Comparison of ENCODE assay signal across 16 cellular contexts in genomic region chr3:55818485-55818884, GRCh38.
A peak's percentile ranks its signal among the peaks of the same experiment; 100 is the strongest.
DNase-seq lines count a peak whose midpoint lies in the region; ATAC-seq and TF ChIP-seq lines count a peak whose summit lies in the region.
"Had no signal": no experiment of that assay in that cellular context is flagged by ENCODE, and none has a peak within 500 bp of the region (broad histone marks: within the 10 kb centered on the region; RNA-seq: fewer than 3 reads in every experiment).

No MANE protein-coding gene starts in this region.

- H3K27me3 Mint-ChIP-seq in GM23338 (ENCODE audit: insufficient read depth, low read depth, poor library complexity), result peaks cover 2% of the 10 kb centered on the region

- H3K27ac ChIP-seq in GM23338 (ENCODE audit: low read depth), result no peak overlapping the region
- no peak overlapping the region for H3K27ac ChIP-seq in dorsolateral prefrontal cortex
- H3K27ac ChIP-seq in ascending aorta, result no peak overlapping the region
- H3K27ac ChIP-seq: colonic mucosa, heart right ventricle had no signal

- no peaks in the 10 kb centered on the region for H3K9me3 Mint-ChIP-seq in GM23338
- H3K9me3 Mint-ChIP-seq: type B pancreatic cell had no signal

- H3K9me2 ChIP-seq in GM23338 (ENCODE audit: insufficient read depth), result peaks cover 4% of the 10 kb centered on the region; the same call in 1 of the 2 replicates

- no peaks in the 10 kb centered on the region for H3K36me3 ChIP-seq in GM23338 (ENCODE audit: insufficient read depth)
- no peaks in the 10 kb centered on the region for H3K36me3 ChIP-seq in ascending aorta
- H3K36me3 ChIP-seq: colonic mucosa, heart right ventricle had no signal

- no peaks in the 10 kb centered on the region for H3K9me3 ChIP-seq in ascending aorta
- H3K9me3 ChIP-seq: colonic mucosa, heart right ventricle had no signal

- H3F3A ChIP-seq in GM23338 (replicated peaks; ENCODE audit: low read depth), result no peaks in the 10 kb centered on the region

- H3K36me3 Mint-ChIP-seq in GM23338 (ENCODE audit: low read depth), result no peaks in the 10 kb centered on the region
- H3K36me3 Mint-ChIP-seq: type B pancreatic cell had no signal

- no peak overlapping the region for H3K27ac Mint-ChIP-seq in GM23338
- H3K27ac Mint-ChIP-seq: B cell, type B pancreatic cell had no signal

- peak; percentile 30 to 65 for TF ChIP-seq CTCF in GM23338 (conservative IDR thresholded peaks at IDR 0.05; ENCODE audit: low read depth in 2 of 2)
- peak in 52 of 56 donors; percentile 17 to 76 (median 46) for TF ChIP-seq CTCF in dorsolateral prefrontal cortex (IDR thresholded peaks at IDR 0.05 in 54 of 56, conservative IDR thresholded peaks at IDR 0.05 in 2 of 56; ENCODE audit: low read depth in 1 of 56, partially characterized antibody in 56 of 56)
- no peak for TF ChIP-seq CTCF in ascending aorta (IDR thresholded peaks at IDR 0.05)

- no peak overlapping the region for H3K4me2 ChIP-seq in GM23338

- DNase-seq in GM23338 (ENCODE audit: low spot score) (no peak), NCI-H69 (lab: John Stamatoyannopoulos, UW) (peak; percentile 30), dorsolateral prefrontal cortex (peak in 5 of 10 donors; percentile 21 to 70 (median 40)), iris pigment epithelial cell (ENCODE audit: low read depth) (peak; percentile 14), NCI-H2196 treated with DMSO at 0.1 percent for 48 hours (lab: John Stamatoyannopoulos, UW; ENCODE audit: unreplicated experiment) (no peak), ascending aorta (ENCODE audit: low spot score in 2 of 2) (no peak)
- no peak for DNase-seq in central memory CD4-positive, alpha-beta T cell
- DNase-seq: activated CD4-positive, alpha-beta T cell treated with anti-CD3 and anti-CD28 coated beads for 48 hours; activated gamma-delta T cell treated with Interleukin-2 at 50 U/mL for 16 hours; colonic mucosa; heart right ventricle; NCI-H1048; stimulated activated naive CD8-positive, alpha-beta T cell treated with anti-CD3 and anti-CD28 coated beads, Interleukin-15, Interleukin-2, amounts not matched to agents 100 U/mL and 50 U/mL, for 24 hours had no signal

- no peaks in the 10 kb centered on the region for H3K79me2 ChIP-seq in GM23338 (replicated peaks; ENCODE audit: insufficient read depth)

- H3K4me3 ChIP-seq in GM23338 (no peak overlapping the region), dorsolateral prefrontal cortex (no peak overlapping the region), ascending aorta (no peak overlapping the region)
- H3K4me3 ChIP-seq: colonic mucosa, heart right ventricle had no signal

- intact Hi-C loops in dorsolateral prefrontal cortex (cut with DNase I) (loop anchor here in 1 of 2 donors (5.0 to 10.0 kb wide), 2 partner anchors 224 to 426 kb away; no protein-coding TSS in a partner anchor), ascending aorta (cut with DNase I) (no loop called here)

- H3K4me1 ChIP-seq in GM23338 (ENCODE audit: insufficient read depth), result no peaks in the 10 kb centered on the region
- H3K4me1 ChIP-seq in ascending aorta, result no peaks in the 10 kb centered on the region
- H3K4me1 ChIP-seq: colonic mucosa, heart right ventricle had no signal

- H4K20me1 ChIP-seq in GM23338 (replicated peaks; ENCODE audit: insufficient read depth), result no peaks in the 10 kb centered on the region; the same call in 1 of the 2 replicates

- no peaks in the 10 kb centered on the region for H3K4me1 Mint-ChIP-seq in GM23338
- H3K4me1 Mint-ChIP-seq: B cell had no signal

- peak; percentile 31; the same call in 2 of the 3 replicates for ATAC-seq in GM23338
- ATAC-seq in HG02870 (IDR thresholded peaks at IDR 0.05; ENCODE audit: unreplicated experiment), result no peak
- ATAC-seq: heart right ventricle; stimulated activated naive CD8-positive, alpha-beta T cell treated with anti-CD3 and anti-CD28 coated beads, Interleukin-15, Interleukin-2, amounts not matched to agents 100 U/mL and 50 U/mL, for 24 hours had no signal

- H3K4me3 Mint-ChIP-seq in GM23338, result no peak overlapping the region
- H3K4me3 Mint-ChIP-seq: B cell, type B pancreatic cell had no signal

- no peaks in the 10 kb centered on the region for H3K27me3 ChIP-seq in GM23338 (ENCODE audit: insufficient read depth)
- H3K27me3 ChIP-seq in dorsolateral prefrontal cortex, result no peaks in the 10 kb centered on the region
- H3K27me3 ChIP-seq in ascending aorta, result no peaks in the 10 kb centered on the region
- H3K27me3 ChIP-seq: colonic mucosa had no signal

- no peak overlapping the region for H2AFZ ChIP-seq in GM23338

TF ChIP-seq in GM23338, 12 proteins besides CTCF, POLR2A, EP300 and RAD21 (continues in another document):
- no peak for TF ChIP-seq STAT1 (IDR thresholded peaks at IDR 0.05; ENCODE audit: unreplicated experiment)
- TF ChIP-seq JUNB (IDR thresholded peaks at IDR 0.05; ENCODE audit: unreplicated experiment), result no peak
- no peak for TF ChIP-seq ETS1 (IDR thresholded peaks at IDR 0.05)
- no peak for TF ChIP-seq ZNF331 (CRISPR knock-in tag; IDR thresholded peaks at IDR 0.05; ENCODE audit: low read depth)
- no peak for TF ChIP-seq EZH2 (IDR thresholded peaks at IDR 0.05; ENCODE audit: low read depth, unreplicated experiment)
- no peak for TF ChIP-seq ZNF114 (CRISPR knock-in tag; IDR thresholded peaks at IDR 0.05)
- no peak for TF ChIP-seq ZNF462 (CRISPR knock-in tag; IDR thresholded peaks at IDR 0.05)

Comparison
In these comparisons a context has a peak if more than half of its experiments do, and no peak if none do; other contexts are left out.
1. DNase-seq: peak in NCI-H69 (single experiment) and iris pigment epithelial cell (single experiment); none in GM23338 (single experiment), NCI-H2196 treated with DMSO at 0.1 percent for 48 hours (single experiment), central memory CD4-positive, alpha-beta T cell (single experiment) and ascending aorta (0 of 2).
2. CTCF ChIP-seq: peak in GM23338 (2 of 2) and dorsolateral prefrontal cortex (52 of 56); none in ascending aorta (0 of 3).